Comparison of ENCODE assay signal across 8 cellular contexts in genomic region chr6:30716879-30717128, GRCh38. TPM values are rescaled to one million over a fixed set of nuclear protein-coding genes. Genes with fewer than 3 reads are reported as not detected.
DNase-seq lines count a peak whose midpoint lies in the region; ATAC-seq and TF ChIP-seq lines count a peak whose summit lies in the region.

No MANE protein-coding gene starts in this region.

- H3K27ac Mint-ChIP-seq in activated CD4-positive, alpha-beta T cell treated with anti-CD3 and anti-CD28 coated beads, Interleukin-2, amount 10 ng/mL, durations not matched to agents 7 days and 5 days = peak overlapping the region; percentile 98

- TF ChIP-seq RAD21 in liver (IDR thresholded peaks at IDR 0.05) = no peak

- H3K4me1 Mint-ChIP-seq in activated CD4-positive, alpha-beta T cell treated with anti-CD3 and anti-CD28 coated beads, Interleukin-2, amount 10 ng/mL, durations not matched to agents 7 days and 5 days = peaks cover 62% of the 10 kb centered on the region

- peak overlapping the region; percentile 61 to 68 for H3K9ac ChIP-seq in liver (ENCODE audit: low read depth in 1 of 2, low read length in 2 of 2)

- TF ChIP-seq CTCF in ascending aorta (IDR thresholded peaks at IDR 0.05) (no peak), liver (IDR thresholded peaks at IDR 0.05; ENCODE audit: low read depth, low read length, missing input control) (no peak), thoracic aorta (IDR thresholded peaks at IDR 0.05) (no peak)

- CTCF ChIA-PET in activated CD4-positive, alpha-beta T cell treated with anti-CD3 and anti-CD28 coated beads, Interleukin-2, amount 10 ng/mL, durations not matched to agents 7 days and 5 days (lab: Charles Lee) = interaction anchor here (0.5 to 21.4 kb wide), 20 partner anchors 9 to 1462 kb away, joined by 3 to 476 read pairs (median 4); partner anchors contain the start of gene DHX16

- peaks cover 0 to 22% of the 10 kb centered on the region in 2 donors for H3K4me1 ChIP-seq in ascending aorta
- peaks cover 4 to 17% (median 15%) of the 10 kb centered on the region in 4 donors for H3K4me1 ChIP-seq in liver (ENCODE audit: control insufficient read depth in 4 of 4, insufficient read depth in 4 of 4, low read length in 3 of 4)
- H3K4me1 ChIP-seq in thoracic aorta (ENCODE audit: control insufficient read depth in 1 of 2, low read depth in 2 of 2) = peaks cover 10 to 30% of the 10 kb centered on the region in 2 donors

- ATAC-seq in thoracic aorta (ENCODE audit: insufficient number of reproducible peaks, low FRiP score, low read depth) = no peak

- H3K27me3 ChIP-seq in ascending aorta (no peaks in the 10 kb centered on the region), liver (ENCODE audit: control insufficient read depth in 4 of 4, insufficient read depth in 4 of 4, low read length in 3 of 4) (no peaks in the 10 kb centered on the region), thoracic aorta (replicated peaks; ENCODE audit: insufficient read depth) (no peaks in the 10 kb centered on the region)

- no peaks in the 10 kb centered on the region for H3K27me3 Mint-ChIP-seq in activated CD4-positive, alpha-beta T cell treated with anti-CD3 and anti-CD28 coated beads, Interleukin-2, amount 10 ng/mL, durations not matched to agents 7 days and 5 days

- H3K27ac ChIP-seq in ascending aorta (peak overlapping the region; percentile 93 to 94), liver (ENCODE audit: low read depth in 1 of 2, low read length in 2 of 2) (peak overlapping the region; percentile 78 to 90), thoracic aorta (peak overlapping the region; percentile 84 to 91)

- intact Hi-C loops in ascending aorta (cut with DNase I) = loop anchor here (1.0 kb wide), 3 partner anchors 26 to 100 kb away; partner anchors contain the start of genes MRPS18B and PPP1R10

- H3K36me3 Mint-ChIP-seq in activated CD4-positive, alpha-beta T cell treated with anti-CD3 and anti-CD28 coated beads, Interleukin-2, amount 10 ng/mL, durations not matched to agents 7 days and 5 days (ENCODE audit: low read depth) = peaks cover 67% of the 10 kb centered on the region

- 1% methylated on average over 8 of the region's 8 CpGs for WGBS in liver

- H3K9me3 Mint-ChIP-seq in activated CD4-positive, alpha-beta T cell treated with anti-CD3 and anti-CD28 coated beads, Interleukin-2, amount 10 ng/mL, durations not matched to agents 7 days and 5 days = peaks cover 3% of the 10 kb centered on the region

- peak overlapping the region; percentile 97 for H3K4me3 Mint-ChIP-seq in activated CD4-positive, alpha-beta T cell treated with anti-CD3 and anti-CD28 coated beads, Interleukin-2, amount 10 ng/mL, durations not matched to agents 7 days and 5 days

- H3K9me3 ChIP-seq in ascending aorta = no peaks in the 10 kb centered on the region
- no peaks in the 10 kb centered on the region for H3K9me3 ChIP-seq in liver (ENCODE audit: control insufficient read depth in 4 of 4, low read length in 3 of 4)
- H3K9me3 ChIP-seq in thoracic aorta = no peaks in the 10 kb centered on the region

- no peak for DNase-seq in activated CD4-positive, alpha-beta T cell treated with anti-CD3 and anti-CD28 coated beads, Interleukin-2, amount 10 ng/mL, durations not matched to agents 7 days and 5 days
- no peak for DNase-seq in activated CD4-positive, alpha-beta T cell treated with anti-CD3 and anti-CD28 coated beads, Interleukin-2, amount 50 U/mL, for 4 hours
- DNase-seq in ascending aorta (ENCODE audit: low spot score in 2 of 2) (no peak), thoracic aorta (ENCODE audit: low spot score) (no peak), HT-29 (ENCODE audit: low spot score) (no peak), NCI-H2107 treated with DMSO at 0.1 percent for 48 hours (lab: John Stamatoyannopoulos, UW; ENCODE audit: unreplicated experiment) (no peak), NCI-H1417 treated with DMSO at 0.1 percent for 48 hours (lab: John Stamatoyannopoulos, UW) (no peak)

- H3K4me3 ChIP-seq in ascending aorta = peak overlapping the region; percentile 69 to 77
- H3K4me3 ChIP-seq in liver (ENCODE audit: low read depth in 1 of 3, low read length in 3 of 3) = peak overlapping the region; percentile 65 to 75 (median 67)
- peak overlapping the region; percentile 80 for H3K4me3 ChIP-seq in thoracic aorta

- POLR2A ChIA-PET in activated CD4-positive, alpha-beta T cell treated with anti-CD3 and anti-CD28 coated beads, Interleukin-2, amount 10 ng/mL, durations not matched to agents 7 days and 5 days (lab: Charles Lee) = interaction anchor here (0.6 to 1.2 kb wide), 6 partner anchors 25 to 221 kb away, joined by 3 to 8 read pairs (median 4); no protein-coding TSS in a partner anchor

- H3K36me3 ChIP-seq in ascending aorta (peaks cover 24 to 30% of the 10 kb centered on the region in 2 donors), liver (ENCODE audit: control insufficient read depth in 4 of 4, insufficient read depth in 3 of 4, low read depth in 1 of 4, low read length in 3 of 4) (peaks cover 2 to 24% (median 20%) of the 10 kb centered on the region in 4 donors), thoracic aorta (peaks cover 23% of the 10 kb centered on the region)

TF ChIP-seq in liver, 16 proteins besides CTCF, POLR2A, EP300 and RAD21 (continues in another document):
- TF ChIP-seq, protein P1, sequence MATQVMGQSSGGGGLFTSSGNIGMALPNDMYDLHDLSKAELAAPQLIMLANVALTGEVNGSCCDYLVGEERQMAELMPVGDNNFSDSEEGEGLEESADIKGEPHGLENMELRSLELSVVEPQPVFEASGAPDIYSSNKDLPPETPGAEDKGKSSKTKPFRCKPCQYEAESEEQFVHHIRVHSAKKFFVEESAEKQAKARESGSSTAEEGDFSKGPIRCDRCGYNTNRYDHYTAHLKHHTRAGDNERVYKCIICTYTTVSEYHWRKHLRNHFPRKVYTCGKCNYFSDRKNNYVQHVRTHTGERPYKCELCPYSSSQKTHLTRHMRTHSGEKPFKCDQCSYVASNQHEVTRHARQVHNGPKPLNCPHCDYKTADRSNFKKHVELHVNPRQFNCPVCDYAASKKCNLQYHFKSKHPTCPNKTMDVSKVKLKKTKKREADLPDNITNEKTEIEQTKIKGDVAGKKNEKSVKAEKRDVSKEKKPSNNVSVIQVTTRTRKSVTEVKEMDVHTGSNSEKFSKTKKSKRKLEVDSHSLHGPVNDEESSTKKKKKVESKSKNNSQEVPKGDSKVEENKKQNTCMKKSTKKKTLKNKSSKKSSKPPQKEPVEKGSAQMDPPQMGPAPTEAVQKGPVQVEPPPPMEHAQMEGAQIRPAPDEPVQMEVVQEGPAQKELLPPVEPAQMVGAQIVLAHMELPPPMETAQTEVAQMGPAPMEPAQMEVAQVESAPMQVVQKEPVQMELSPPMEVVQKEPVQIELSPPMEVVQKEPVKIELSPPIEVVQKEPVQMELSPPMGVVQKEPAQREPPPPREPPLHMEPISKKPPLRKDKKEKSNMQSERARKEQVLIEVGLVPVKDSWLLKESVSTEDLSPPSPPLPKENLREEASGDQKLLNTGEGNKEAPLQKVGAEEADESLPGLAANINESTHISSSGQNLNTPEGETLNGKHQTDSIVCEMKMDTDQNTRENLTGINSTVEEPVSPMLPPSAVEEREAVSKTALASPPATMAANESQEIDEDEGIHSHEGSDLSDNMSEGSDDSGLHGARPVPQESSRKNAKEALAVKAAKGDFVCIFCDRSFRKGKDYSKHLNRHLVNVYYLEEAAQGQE (IDR thresholded peaks at IDR 0.05) = no peak
- TF ChIP-seq ZBTB33 (IDR thresholded peaks at IDR 0.05) (no peak), YY1 (IDR thresholded peaks at IDR 0.05) (no peak)

RNA-seq across cellular contexts. Expression of gene MDC1, which starts 0.3 kb away (rescaled TPM):
- 10 to 100 TPM; 46.8 to 53.2 TPM for total RNA-seq in activated CD4-positive, alpha-beta T cell treated with anti-CD3 and anti-CD28 coated beads, Interleukin-2, amount 10 ng/mL, durations not matched to agents 7 days and 5 days
- total RNA-seq in ascending aorta (27.1 TPM), liver (10 to 100 TPM in 1 of 2 donors, 1 to 10 TPM in 1; 9.0 to 15.5 TPM), thoracic aorta (10 to 100 TPM; 16.6 to 22.6 TPM)
- 1 to 10 TPM; 5.9 to 7.7 TPM for polyA plus RNA-seq in liver
- total RNA-seq in HT-29 (2014; rRNA removed; shearing (Covaris generic)) = 24.8 and 24.9 TPM in 2 replicates

RNA-seq across cellular contexts. Expression of gene TUBB, which starts 3.3 kb away (rescaled TPM):
- total RNA-seq in activated CD4-positive, alpha-beta T cell treated with anti-CD3 and anti-CD28 coated beads, Interleukin-2, amount 10 ng/mL, durations not matched to agents 7 days and 5 days = 1,000 to 10,000 TPM; 1,494 to 1,661 TPM
- 537 TPM for total RNA-seq in ascending aorta
- total RNA-seq in liver = 100 to 1,000 TPM; 197 to 533 TPM
- 100 to 1,000 TPM; 115 to 224 TPM for polyA plus RNA-seq in liver
- total RNA-seq in thoracic aorta = 100 to 1,000 TPM; 172 to 243 TPM
- total RNA-seq in HT-29 (2014; rRNA removed; shearing (Covaris generic)) = 935 and 959 TPM in 2 replicates

RNA-seq across cellular contexts. Expression of gene FLOT1, which starts 25.7 kb away (rescaled TPM):
- 100 to 1,000 TPM; 199 to 213 TPM for total RNA-seq in activated CD4-positive, alpha-beta T cell treated with anti-CD3 and anti-CD28 coated beads, Interleukin-2, amount 10 ng/mL, durations not matched to agents 7 days and 5 days
- total RNA-seq in ascending aorta (123 TPM), liver (10 to 100 TPM; 38.6 to 60.5 TPM), thoracic aorta (100 to 1,000 TPM; 135 to 177 TPM)
- polyA plus RNA-seq in liver = 10 to 100 TPM; 58.4 to 99.8 TPM
- 142 and 152 TPM in 2 replicates for total RNA-seq in HT-29 (2014; rRNA removed; shearing (Covaris generic))

RNA-seq across cellular contexts. Expression of gene NRM, which starts 26.0 kb away (rescaled TPM):
- total RNA-seq in activated CD4-positive, alpha-beta T cell treated with anti-CD3 and anti-CD28 coated beads, Interleukin-2, amount 10 ng/mL, durations not matched to agents 7 days and 5 days = 10 to 100 TPM; 43.1 to 58.8 TPM
- total RNA-seq in ascending aorta (25.1 TPM), liver (1 to 10 TPM in 1 of 2 donors, under 1 TPM in 1; 0.59 to 2.3 TPM), thoracic aorta (10 to 100 TPM in 1 of 2 donors, 1 to 10 TPM in 1; 2.3 to 17.1 TPM)
- 1 to 10 TPM; 2.4 to 3.3 TPM for polyA plus RNA-seq in liver
- total RNA-seq in HT-29 (2014; rRNA removed; shearing (Covaris generic)) = 16.2 and 18.3 TPM in 2 replicates

RNA-seq across cellular contexts. Expression of gene IER3, which starts 27.5 kb away (rescaled TPM):
- total RNA-seq in activated CD4-positive, alpha-beta T cell treated with anti-CD3 and anti-CD28 coated beads, Interleukin-2, amount 10 ng/mL, durations not matched to agents 7 days and 5 days = 10 to 100 TPM; 30.5 to 34.9 TPM
- total RNA-seq in ascending aorta = 51.9 TPM
- 1 to 10 TPM; 1.3 to 6.5 TPM for total RNA-seq in liver
- 1 to 10 TPM; 6.9 to 8.1 TPM for polyA plus RNA-seq in liver
- total RNA-seq in thoracic aorta = 10 to 100 TPM; 43.5 to 43.8 TPM
- 200 and 206 TPM in 2 replicates for total RNA-seq in HT-29 (2014; rRNA removed; shearing (Covaris generic))
